8 cellular contexts compared by ENCODE assay signal in the genomic region with DNA sequence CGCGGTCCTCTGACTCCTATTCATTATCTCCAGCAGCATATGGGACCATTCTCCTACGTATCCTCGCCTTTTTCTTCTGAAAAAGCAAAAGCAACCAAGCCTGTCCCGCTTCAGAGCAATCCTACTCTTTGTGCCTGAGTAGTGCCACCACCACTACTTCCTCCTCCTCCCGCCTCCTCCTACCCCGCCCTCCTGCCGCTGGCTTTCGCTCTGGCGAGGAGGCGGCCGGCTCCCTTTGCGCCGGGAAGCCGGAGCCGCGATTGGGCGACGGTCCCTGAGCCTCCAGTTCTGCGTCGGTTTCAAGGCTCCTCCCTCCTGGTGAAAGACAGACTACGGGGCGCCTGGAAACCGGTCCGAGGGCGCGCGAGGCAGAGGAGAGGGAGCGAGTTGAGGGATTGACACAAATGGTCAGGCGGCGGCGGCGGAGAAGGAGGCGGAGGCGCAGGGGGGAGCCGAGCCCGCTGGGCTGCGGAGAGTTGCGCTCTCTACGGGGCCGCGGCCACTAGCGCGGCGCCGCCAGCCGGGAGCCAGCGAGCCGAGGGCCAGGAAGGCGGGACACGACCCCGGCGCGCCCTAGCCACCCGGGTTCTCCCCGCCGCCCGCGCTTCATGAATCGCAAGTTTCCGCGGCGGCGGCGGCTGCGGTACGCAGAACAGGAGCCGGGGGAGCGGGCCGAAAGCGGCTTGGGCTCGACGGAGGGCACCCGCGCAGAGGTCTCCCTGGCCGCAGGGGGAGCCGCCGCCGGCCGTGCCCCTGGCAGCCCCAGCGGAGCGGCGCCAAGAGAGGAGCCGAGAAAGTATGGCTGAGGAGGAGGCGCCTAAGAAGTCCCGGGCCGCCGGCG. TPM values are rescaled to one million over a fixed set of nuclear protein-coding genes. Genes with fewer than 3 reads are reported as not detected.
DNase-seq lines count a peak whose midpoint lies in the region; ATAC-seq and FAIRE-seq lines count a peak whose summit lies in the region.

A gene (plus strand): TSS at position 351 of the 841 bp plus-strand sequence. CDS start 448 bp downstream, at position 799.

- H3K27ac ChIP-seq in caudate nucleus (ENCODE audit: low read depth, low read length): peak within 1 kb of the TSS; percentile 67

- H3K27me3 ChIP-seq in skeletal muscle satellite cell (ENCODE audit: control insufficient read depth, insufficient read depth, low read length): no peaks in the 10 kb centered on the region

- peak within 1 kb of the TSS; percentile 94 for H3K4me2 ChIP-seq in skeletal muscle satellite cell (ENCODE audit: low read length)

- FAIRE-seq in GM18507 (lab: Jason Lieb, UNC): peak; percentile 96

- no peaks in the 10 kb centered on the region for H3K9me3 ChIP-seq in skeletal muscle satellite cell (replicated peaks; ENCODE audit: low read length)

- H3K9ac ChIP-seq in skeletal muscle satellite cell (ENCODE audit: low read depth, low read length): peak within 1 kb of the TSS; percentile 84

- peaks cover 23% of the 10 kb centered on the region for H3K4me1 ChIP-seq in skeletal muscle satellite cell (ENCODE audit: control insufficient read depth, insufficient read depth, low read length)

- peak; percentile 90 for ATAC-seq in HG02938 (IDR thresholded peaks at IDR 0.05; ENCODE audit: unreplicated experiment)

- DNase-seq in A172 (ENCODE audit: low spot score): peak; percentile 94
- peak; percentile 81 for DNase-seq in GM18507 (ENCODE audit: extremely low spot score, insufficient read length, low read depth)
- peak; percentile 95 for DNase-seq in NCI-H1436 treated with DMSO at 0.1 percent for 48 hours (lab: John Stamatoyannopoulos, UW)
- peak; percentile 90 to 94 for DNase-seq in SW 1271 (lab: John Stamatoyannopoulos, UW)
- peak; percentile 27 to 98 (median 93) for DNase-seq in caudate nucleus (lab: John Stamatoyannopoulos, UW)
- peak; percentile 91 for DNase-seq in iPS-NIHi7 (ENCODE audit: extremely low spot score)

- H3K4me3 ChIP-seq in skeletal muscle satellite cell (ENCODE audit: low read length): peak within 1 kb of the TSS; percentile 87

- H3K36me3 ChIP-seq in skeletal muscle satellite cell (ENCODE audit: insufficient read depth, low read length): no peaks in the 10 kb centered on the region

RNA-seq across cellular contexts. Expression of the gene that starts here (rescaled TPM):
- total RNA-seq in A172 (2014; rRNA removed; shearing (Covaris generic)): 5.5 and 6.4 TPM in 2 replicates
- total RNA-seq in skeletal muscle satellite cell (2012; rRNA removed): 8.9 and 15.9 TPM in 2 replicates

Comparison
In these comparisons a context has a peak if more than half of its experiments do, and no peak if none do; other contexts are left out.
1. Peak in every context shown above with its lines: DNase-seq, ATAC-seq, H3K4me3 ChIP-seq and H3K27ac ChIP-seq.